15 cellular contexts compared by ENCODE assay signal in genomic region chr6:161133973-161134372, GRCh38.
"Had no signal": no experiment of that assay in that cellular context is flagged by ENCODE, and none has a peak within 500 bp of the region (broad histone marks: within the 10 kb centered on the region; RNA-seq: fewer than 3 reads in every experiment).

No MANE protein-coding gene starts in this region.

- ATAC-seq: SK-N-SH treated with all-trans-retinoic acid at 6 μM for 48 hours; stimulated activated effector memory CD8-positive, alpha-beta T cell treated with anti-CD3 and anti-CD28 coated beads, Interleukin-12 subunit alpha, Interleukin-12 subunit beta, amount 100 ng/mL, for 72 hours had no signal

- H3K36me3 ChIP-seq: pancreas, thyroid gland had no signal

- H3K27me3 ChIP-seq: esophagus squamous epithelium, pancreas, thyroid gland had no signal

- H3K9me3 ChIP-seq: esophagus squamous epithelium, pancreas, thyroid gland had no signal

- H3K9me3 Mint-ChIP-seq: activated naive CD4-positive, alpha-beta T cell treated with anti-CD3 and anti-CD28 coated beads, Interleukin-2, amount 10 ng/mL, durations not matched to agents 7 days and 5 days; activated T-helper 2 cell treated with anti-CD3 and anti-CD28 coated beads, Interferon-gamma antibody, Interleukin-2, Interleukin-4, amounts not matched to agents 10 μg/mL and 5 μg/mL and 100 μg/mL, durations not matched to agents 14 hours and 24 hours and 36 hours; immature natural killer cell; stimulated activated effector memory CD8-positive, alpha-beta T cell treated with anti-CD3 and anti-CD28 coated beads, Interleukin-12 subunit alpha, Interleukin-12 subunit beta, amount 100 ng/mL, for 72 hours; T-helper 1 cell treated with Interleukin-12 subunit alpha and Interleukin-12 subunit beta and Interleukin-4 antibody, amounts not matched to agents 30 μg/mL and 1 μg/mL, for 36 hours had no signal

- H3K4me3 ChIP-seq: coronary artery, esophagus squamous epithelium, lung, pancreas, thyroid gland had no signal

- H3K27me3 Mint-ChIP-seq: activated naive CD4-positive, alpha-beta T cell treated with anti-CD3 and anti-CD28 coated beads, Interleukin-2, amount 10 ng/mL, durations not matched to agents 7 days and 5 days had no signal

- H3K27ac ChIP-seq: coronary artery, esophagus squamous epithelium, pancreas, thyroid gland had no signal

- DNase-seq: activated CD4-positive, alpha-beta T cell treated with anti-CD3 and anti-CD28 coated beads for 48 hours; activated naive CD4-positive, alpha-beta T cell treated with anti-CD3 and anti-CD28 coated beads, Interleukin-2, amount 10 ng/mL, durations not matched to agents 7 days and 5 days; activated T-cell treated with anti-CD3 and anti-CD28 coated beads for 4 hours; central memory CD4-positive, alpha-beta T cell; esophagus squamous epithelium; immature natural killer cell; midbrain; pancreas; thyroid gland had no signal

- H3K4me3 Mint-ChIP-seq: activated naive CD4-positive, alpha-beta T cell treated with anti-CD3 and anti-CD28 coated beads, Interleukin-2, amount 10 ng/mL, durations not matched to agents 7 days and 5 days; immature natural killer cell; stimulated activated effector memory CD8-positive, alpha-beta T cell treated with anti-CD3 and anti-CD28 coated beads, Interleukin-12 subunit alpha, Interleukin-12 subunit beta, amount 100 ng/mL, for 72 hours; T-helper 1 cell treated with Interleukin-12 subunit alpha and Interleukin-12 subunit beta and Interleukin-4 antibody, amounts not matched to agents 30 μg/mL and 1 μg/mL, for 36 hours had no signal

- H3K27ac Mint-ChIP-seq: activated naive CD4-positive, alpha-beta T cell treated with anti-CD3 and anti-CD28 coated beads, Interleukin-2, amount 10 ng/mL, durations not matched to agents 7 days and 5 days; activated T-helper 2 cell treated with anti-CD3 and anti-CD28 coated beads, Interferon-gamma antibody, Interleukin-2, Interleukin-4, amounts not matched to agents 10 μg/mL and 5 μg/mL and 100 μg/mL, durations not matched to agents 14 hours and 24 hours and 36 hours; stimulated activated effector memory CD8-positive, alpha-beta T cell treated with anti-CD3 and anti-CD28 coated beads, Interleukin-12 subunit alpha, Interleukin-12 subunit beta, amount 100 ng/mL, for 72 hours; T-helper 1 cell treated with Interleukin-12 subunit alpha and Interleukin-12 subunit beta and Interleukin-4 antibody, amounts not matched to agents 30 μg/mL and 1 μg/mL, for 36 hours had no signal

- H3K4me1 ChIP-seq: pancreas had no signal
